Comparison of ENCODE assay signal across 7 cellular contexts in genomic region chr18:5890606-5891360, GRCh38. TPM values are rescaled to one million over a fixed set of nuclear protein-coding genes. Genes with fewer than 3 reads are reported as not detected.
DNase-seq lines count a peak whose midpoint lies in the region; ATAC-seq and TF ChIP-seq lines count a peak whose summit lies in the region.

No MANE protein-coding gene starts in this region.

- peak overlapping the region; percentile 39 for H3K4me3 ChIP-seq in urinary bladder (ENCODE audit: low read depth, low read length)

- peaks cover 2 to 20% (median 16%) of the 10 kb centered on the region in 4 donors for H3K4me1 Mint-ChIP-seq in naive thymus-derived CD8-positive, alpha-beta T cell
- no peaks in the 10 kb centered on the region for H3K4me1 Mint-ChIP-seq in HFFc6 (ENCODE audit: low read depth)

- no peaks in the 10 kb centered on the region for H3K36me3 ChIP-seq in urinary bladder (ENCODE audit: insufficient read depth)

- H3K9me3 Mint-ChIP-seq in naive thymus-derived CD8-positive, alpha-beta T cell = no peaks in the 10 kb centered on the region
- peaks cover 4% of the 10 kb centered on the region; the same call in 1 of the 2 replicates for H3K9me3 Mint-ChIP-seq in HFFc6

- peaks cover 25 to 65% (median 57%) of the 10 kb centered on the region in 5 donors for H3K27me3 Mint-ChIP-seq in naive thymus-derived CD8-positive, alpha-beta T cell
- H3K27me3 Mint-ChIP-seq in HFFc6 (ENCODE audit: insufficient read depth) = peaks cover 4% of the 10 kb centered on the region; the same call in 1 of the 2 replicates

- POLR2A ChIA-PET in naive thymus-derived CD8-positive, alpha-beta T cell (lab: Charles Lee) = no interaction called here

- H3K4me3 Mint-ChIP-seq in naive thymus-derived CD8-positive, alpha-beta T cell = peak overlapping the region in 4 of 10 donors; percentile 8 to 58 (median 40)
- no peak overlapping the region for H3K4me3 Mint-ChIP-seq in HFFc6

- no peak for TF ChIP-seq CTCF in HFFc6 (IDR thresholded peaks at IDR 0.05)

- no peaks in the 10 kb centered on the region for H3K4me1 ChIP-seq in urinary bladder (ENCODE audit: insufficient read depth)

- DNase-seq in SK-MEL-5 (ENCODE audit: low read depth, low spot score) (peak; percentile 41), erythroblast (lab: John Stamatoyannopoulos, UW) (peak; percentile 38 to 40), HFFc6 (no peak)
- peak in 6 of 10 donors; percentile 5 to 52 (median 27) for DNase-seq in naive thymus-derived CD8-positive, alpha-beta T cell

- H3K27ac Mint-ChIP-seq in naive thymus-derived CD8-positive, alpha-beta T cell = no peak overlapping the region
- no peak overlapping the region for H3K27ac Mint-ChIP-seq in HFFc6

- H3K27ac ChIP-seq in urinary bladder (ENCODE audit: low read depth) = no peak overlapping the region

- 2% methylated on average over 108 of the region's 108 CpGs for WGBS in urinary bladder

- in situ Hi-C loops in SK-MEL-5 (cut with HindIII; ENCODE audit: low pct_unique_long_range_greater_than_20kb, low sequenced_read_pairs) = no loop called here

- TF ChIP-seq POLR2A in erythroblast (IDR thresholded peaks at IDR 0.05; ENCODE audit: low read length) = no peak

- peak; percentile 89 for ATAC-seq in GM18909 (IDR thresholded peaks at IDR 0.05; ENCODE audit: poor library complexity, unreplicated experiment)
- ATAC-seq in HG02763 (IDR thresholded peaks at IDR 0.05; ENCODE audit: unreplicated experiment) = peak; percentile 79
- peak; percentile 80 to 95 for ATAC-seq in naive thymus-derived CD8-positive, alpha-beta T cell

- H3K36me3 Mint-ChIP-seq in naive thymus-derived CD8-positive, alpha-beta T cell = no peaks in the 10 kb centered on the region
- no peaks in the 10 kb centered on the region for H3K36me3 Mint-ChIP-seq in HFFc6 (ENCODE audit: low read depth)

RNA-seq across cellular contexts. Expression of gene TMEM200C, which starts 4.5 kb away (rescaled TPM):
- total RNA-seq in SK-MEL-5 (2014; rRNA removed; shearing (Covaris generic)) = 0.03 and 0.05 TPM in 2 replicates
- 0.27 and 0.29 TPM in 2 replicates for polyA plus RNA-seq in SK-MEL-5 (2015; cell fraction: cytosol; rRNA removed)
- not detected in 2 replicates for polyA plus RNA-seq in SK-MEL-5 (2015; cell fraction: nucleus; rRNA removed)
- not detected for total RNA-seq in naive thymus-derived CD8-positive, alpha-beta T cell
- polyA plus RNA-seq in naive thymus-derived CD8-positive, alpha-beta T cell = not detected
- 2.2 TPM for total RNA-seq in urinary bladder
- 1.3 TPM for polyA plus RNA-seq in urinary bladder
- total RNA-seq in HFFc6 (2021; fragmentation: NEBNext Ultra II Directional; extraction: Animal tissue kit (Norgen Biotek cat#: 25700)) = not detected
